34 cellular contexts compared by ENCODE assay signal in genomic region chr3:42398080-42398479, GRCh38. TPM values are rescaled to one million over a fixed set of nuclear protein-coding genes. Genes with fewer than 3 reads are reported as not detected.
"Had no signal": no experiment of that assay in that cellular context is flagged by ENCODE, and none has a peak within 500 bp of the region (broad histone marks: within the 10 kb centered on the region; RNA-seq: fewer than 3 reads in every experiment).

No MANE protein-coding gene starts in this region.

- H3K36me3 ChIP-seq: ascending aorta, breast epithelium, esophagus squamous epithelium, gastroesophageal sphincter had no signal

- H3K4me1 ChIP-seq: ascending aorta, breast epithelium, esophagus squamous epithelium, gastroesophageal sphincter had no signal

- ATAC-seq: activated CD4-positive, alpha-beta T cell treated with anti-CD3 and anti-CD28 coated beads for 36 hours; activated CD8-positive, alpha-beta memory T cell treated with anti-CD3 and anti-CD28 coated beads, Interleukin-2, amount 10 ng/mL, durations not matched to agents 7 days and 5 days; activated CD8-positive, alpha-beta T cell treated with anti-CD3 and anti-CD28 coated beads, Interleukin-2, amount 10 ng/mL, durations not matched to agents 7 days and 5 days; activated naive CD4-positive, alpha-beta T cell treated with anti-CD3 and anti-CD28 coated beads, Interleukin-2, amount 50 U/mL, for 72 hours; activated T-cell treated with anti-CD3 and anti-CD28 coated beads, Interleukin-2, amount 50 U/mL, for 72 hours; effector memory CD8-positive, alpha-beta T cell; gastroesophageal sphincter; T-helper 17 cell had no signal

- H3K27ac ChIP-seq: ascending aorta, breast epithelium, coronary artery, dorsolateral prefrontal cortex, esophagus squamous epithelium, gastroesophageal sphincter had no signal

- H3K27me3 ChIP-seq: ascending aorta, breast epithelium, dorsolateral prefrontal cortex, gastroesophageal sphincter had no signal

- H3K4me3 ChIP-seq: ascending aorta, breast epithelium, coronary artery, dorsolateral prefrontal cortex, esophagus squamous epithelium, gastroesophageal sphincter had no signal

- DNase-seq: activated CD4-positive, alpha-beta memory T cell treated with anti-CD3 and anti-CD28 coated beads for 36 hours; activated CD4-positive, alpha-beta T cell treated with anti-CD3 and anti-CD28 coated beads for 36 hours; activated CD4-positive, alpha-beta T cell treated with anti-CD3 and anti-CD28 coated beads, Interleukin-2, amount 10 ng/mL, durations not matched to agents 24 days and 14 days; activated CD4-positive, CD25-positive, alpha-beta regulatory T cell; activated CD4-positive, CD25-positive, alpha-beta regulatory T cell treated with anti-CD3 and anti-CD28 coated beads, Interleukin-2, amount 50 U/mL, for 72 hours; activated CD8-positive, alpha-beta memory T cell treated with anti-CD3 and anti-CD28 coated beads, Interleukin-2, amount 10 ng/mL, durations not matched to agents 7 days and 5 days; activated CD8-positive, alpha-beta memory T cell treated with anti-CD3 and anti-CD28 coated beads, Interleukin-2, amount 50 U/mL, for 4 hours; activated CD8-positive, alpha-beta T cell treated with anti-CD3 and anti-CD28 coated beads, Interleukin-2, amount 10 ng/mL, durations not matched to agents 7 days and 5 days; activated gamma-delta T cell; activated naive CD4-positive, alpha-beta T cell; activated naive CD4-positive, alpha-beta T cell treated with anti-CD3 and anti-CD28 coated beads, Interleukin-2, amount 10 ng/mL, durations not matched to agents 7 days and 5 days; activated naive CD8-positive, alpha-beta T cell treated with anti-CD3 and anti-CD28 coated beads, Interleukin-2, amount 10 ng/mL, durations not matched to agents 7 days and 5 days; activated T-cell treated with anti-CD3 and anti-CD28 coated beads, Interleukin-2, amount 50 U/mL, for 24 hours; activated T-cell treated with anti-CD3 and anti-CD28 coated beads, Interleukin-2, amount 50 U/mL, for 72 hours; dorsolateral prefrontal cortex; effector CD4-positive, alpha-beta T cell; effector memory CD8-positive, alpha-beta T cell; erythroblast; esophagus squamous epithelium; foreskin melanocyte; T-helper 1 cell; T-helper 17 cell; T1000 had no signal

- H3K9me3 ChIP-seq: ascending aorta, breast epithelium, esophagus squamous epithelium, gastroesophageal sphincter had no signal

RNA-seq across cellular contexts. Expression of gene LYZL4, which starts 12.3 kb away (rescaled TPM):
- total RNA-seq: activated CD4-positive, alpha-beta memory T cell treated with anti-CD3 and anti-CD28 coated beads for 36 hours; activated CD4-positive, alpha-beta T cell treated with anti-CD3 and anti-CD28 coated beads for 36 hours; activated CD4-positive, alpha-beta T cell treated with anti-CD3 and anti-CD28 coated beads, Interleukin-2, amount 10 ng/mL, durations not matched to agents 24 days and 14 days; activated CD8-positive, alpha-beta memory T cell treated with anti-CD3 and anti-CD28 coated beads for 36 hours; activated CD8-positive, alpha-beta memory T cell treated with anti-CD3 and anti-CD28 coated beads, Interleukin-2, amount 10 ng/mL, durations not matched to agents 7 days and 5 days; activated CD8-positive, alpha-beta T cell treated with anti-CD3 and anti-CD28 coated beads, Interleukin-2, amount 10 ng/mL, durations not matched to agents 7 days and 5 days; activated naive CD4-positive, alpha-beta T cell treated with anti-CD3 and anti-CD28 coated beads, Interleukin-2, amount 50 U/mL, for 72 hours; activated naive CD8-positive, alpha-beta T cell treated with anti-CD3 and anti-CD28 coated beads, Interleukin-2, amount 10 ng/mL, durations not matched to agents 7 days and 5 days; activated T-cell treated with anti-CD3 and anti-CD28 coated beads, Interleukin-2, amount 50 U/mL, for 72 hours; ascending aorta; breast epithelium; cardiac septum; cerebellum; esophagus squamous epithelium; fibroblast of lung; fibroblast of villous mesenchyme; gastroesophageal sphincter; glomerular endothelial cell; T-helper 17 cell had no signal
- polyA plus RNA-seq: fibroblast of lung had no signal
